In genomic region chr1:48469616-48470500, GRCh38 we compare ENCODE assay signal across 2 cellular contexts.
TF ChIP-seq lines count a peak whose summit lies in the region.

No MANE protein-coding gene starts in this region.

TF ChIP-seq in SK-N-SH, 30 proteins besides CTCF, POLR2A, EP300 and RAD21 (continued from another document):
- no peak for TF ChIP-seq REST (IDR thresholded peaks at IDR 0.05; ENCODE audit: low read depth, low read length)
- no peak for TF ChIP-seq YY1 (IDR thresholded peaks at IDR 0.05; ENCODE audit: low read depth)
- TF ChIP-seq TEAD4 (IDR thresholded peaks at IDR 0.05; ENCODE audit: borderline replicate concordance, insufficient read depth): no peak
- no peak for TF ChIP-seq RCOR1 (IDR thresholded peaks at IDR 0.05; ENCODE audit: low read length)
- no peak for TF ChIP-seq MEF2A (IDR thresholded peaks at IDR 0.05; ENCODE audit: borderline replicate concordance, low read depth)
- no peak for TF ChIP-seq NRF1 (IDR thresholded peaks at IDR 0.05; ENCODE audit: low read depth, low read length)
- TF ChIP-seq SMC3 (IDR thresholded peaks at IDR 0.05; ENCODE audit: low read depth, low read length): no peak
TF ChIP-seq in SK-N-SH: peak in this region for 0.

TF ChIP-seq in SK-N-SH treated with all-trans-retinoic acid at 6 μM for 48 hours, 23 proteins besides CTCF, POLR2A, EP300 and RAD21 (continued from another document):
- TF ChIP-seq ISL1 (CRISPR knock-in tag; IDR thresholded peaks at IDR 0.05) (no peak), TOX (CRISPR knock-in tag; IDR thresholded peaks at IDR 0.05; ENCODE audit: borderline replicate concordance) (no peak), CREB5 (CRISPR knock-in tag; IDR thresholded peaks at IDR 0.05; ENCODE audit: low read depth) (no peak)
